22 cellular contexts compared by ENCODE assay signal in the genomic region with DNA sequence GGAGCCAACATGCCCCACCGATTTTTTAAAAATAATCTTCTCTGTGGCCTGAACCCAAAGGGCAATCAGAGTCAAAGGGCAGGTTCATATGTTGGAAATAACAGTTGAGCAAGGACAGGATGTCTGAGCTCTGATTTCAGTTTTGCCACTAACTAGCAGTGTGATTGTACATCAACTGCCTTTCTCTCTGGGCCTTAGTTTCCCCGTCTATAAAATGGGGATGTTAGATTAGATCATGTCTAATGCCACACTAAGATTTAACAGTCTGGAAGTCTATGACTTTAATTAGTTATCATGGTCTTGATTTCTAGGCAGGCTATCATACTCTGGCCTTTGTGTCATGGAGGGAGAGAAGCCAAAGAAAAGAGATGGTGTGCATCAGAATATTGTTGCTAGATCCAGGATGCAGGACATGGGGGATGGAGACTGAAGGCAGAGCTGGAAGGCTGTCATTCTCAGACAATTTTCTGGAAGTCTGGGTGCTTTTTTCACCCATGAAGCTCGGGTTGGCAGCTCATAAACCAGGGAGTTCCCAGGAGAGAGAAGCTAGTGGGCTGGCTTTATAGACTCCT. TPM values are rescaled to one million over a fixed set of nuclear protein-coding genes. Genes with fewer than 3 reads are reported as not detected.
DNase-seq lines count a peak whose midpoint lies in the region; ATAC-seq and TF ChIP-seq lines count a peak whose summit lies in the region.
"Had no signal": no experiment of that assay in that cellular context is flagged by ENCODE, and none has a peak within 500 bp of the region (broad histone marks: within the 10 kb centered on the region; RNA-seq: fewer than 3 reads in every experiment).

No MANE protein-coding gene starts in this region.

- peaks cover 25% of the 10 kb centered on the region for H3K4me1 Mint-ChIP-seq in endothelial cell (ENCODE audit: unreplicated experiment)
- H3K4me1 Mint-ChIP-seq: activated T-helper 17 cell treated with anti-CD3 and anti-CD28 coated beads, Interleukin-2, amount 50 U/mL, for 72 hours had no signal

- H3K36me3 ChIP-seq in left ventricle myocardium inferior: no peaks in the 10 kb centered on the region
- H3K36me3 ChIP-seq in osteoblast (ENCODE audit: insufficient read depth, low read length): no peaks in the 10 kb centered on the region
- H3K36me3 ChIP-seq: pancreas, thoracic aorta had no signal

- no peak overlapping the region for H3K4me2 ChIP-seq in osteoblast (ENCODE audit: insufficient read depth, low read length)

- H3K9me3 ChIP-seq in left ventricle myocardium inferior (replicated peaks): no peaks in the 10 kb centered on the region
- no peaks in the 10 kb centered on the region for H3K9me3 ChIP-seq in osteoblast (ENCODE audit: low read depth, low read length)
- H3K9me3 ChIP-seq: body of pancreas, pancreas, thoracic aorta had no signal

- ATAC-seq in Right ventricle myocardium superior (ENCODE audit: poor library complexity) (no peak), HG03039 (IDR thresholded peaks at IDR 0.05; ENCODE audit: unreplicated experiment) (no peak)
- ATAC-seq: activated CD8-positive, alpha-beta memory T cell treated with anti-CD3 and anti-CD28 coated beads, Interleukin-2, amount 10 ng/mL, durations not matched to agents 7 days and 5 days; activated T-helper 17 cell treated with anti-CD3 and anti-CD28 coated beads, Interleukin-2, amount 50 U/mL, for 72 hours; body of pancreas; Right ventricle myocardium inferior had no signal

- H3K27me3 Mint-ChIP-seq in endothelial cell (ENCODE audit: unreplicated experiment): peaks cover 15% of the 10 kb centered on the region
- H3K27me3 Mint-ChIP-seq: activated T-helper 17 cell treated with anti-CD3 and anti-CD28 coated beads, Interleukin-2, amount 50 U/mL, for 72 hours; B cell had no signal

- H3K36me3 Mint-ChIP-seq in endothelial cell (ENCODE audit: low read depth, unreplicated experiment): peaks cover 3% of the 10 kb centered on the region
- H3K36me3 Mint-ChIP-seq: activated CD8-positive, alpha-beta memory T cell treated with anti-CD3 and anti-CD28 coated beads, Interleukin-2, amount 10 ng/mL, durations not matched to agents 7 days and 5 days; activated naive CD8-positive, alpha-beta T cell treated with anti-CD3 and anti-CD28 coated beads, Interleukin-2, amount 10 ng/mL, durations not matched to agents 7 days and 5 days; immature natural killer cell; stimulated activated effector memory CD8-positive, alpha-beta T cell treated with anti-CD3 and anti-CD28 coated beads, Interleukin-12 subunit alpha, Interleukin-12 subunit beta, amount 100 ng/mL, for 72 hours had no signal

- H3K4me3 ChIP-seq in left ventricle myocardium inferior (no peak overlapping the region), osteoblast (ENCODE audit: insufficient read depth, low read length) (no peak overlapping the region)
- H3K4me3 ChIP-seq: body of pancreas, pancreas, thoracic aorta had no signal

- no peaks in the 10 kb centered on the region for H3K9me3 Mint-ChIP-seq in endothelial cell (ENCODE audit: unreplicated experiment)
- H3K9me3 Mint-ChIP-seq: activated naive CD8-positive, alpha-beta T cell treated with anti-CD3 and anti-CD28 coated beads, Interleukin-2, amount 10 ng/mL, durations not matched to agents 7 days and 5 days; activated T-helper 17 cell treated with anti-CD3 and anti-CD28 coated beads, Interleukin-2, amount 50 U/mL, for 72 hours; immature natural killer cell; stimulated activated effector memory CD8-positive, alpha-beta T cell treated with anti-CD3 and anti-CD28 coated beads, Interleukin-12 subunit alpha, Interleukin-12 subunit beta, amount 100 ng/mL, for 72 hours had no signal

- intact Hi-C loops in left ventricle myocardium inferior (cut with micrococcal nuclease): no loop called here
- intact Hi-C loops in Right ventricle myocardium superior (cut with DNase I): no loop called here

- no peak overlapping the region for H2AFZ ChIP-seq in osteoblast (ENCODE audit: low read length)

- peak overlapping the region; percentile 62 for H3K4me3 Mint-ChIP-seq in endothelial cell (ENCODE audit: unreplicated experiment)
- H3K4me3 Mint-ChIP-seq: activated CD8-positive, alpha-beta memory T cell treated with anti-CD3 and anti-CD28 coated beads, Interleukin-2, amount 10 ng/mL, durations not matched to agents 7 days and 5 days; activated naive CD8-positive, alpha-beta T cell treated with anti-CD3 and anti-CD28 coated beads, Interleukin-2, amount 10 ng/mL, durations not matched to agents 7 days and 5 days; activated T-helper 17 cell treated with anti-CD3 and anti-CD28 coated beads, Interleukin-2, amount 50 U/mL, for 72 hours; B cell; immature natural killer cell; stimulated activated effector memory CD8-positive, alpha-beta T cell treated with anti-CD3 and anti-CD28 coated beads, Interleukin-12 subunit alpha, Interleukin-12 subunit beta, amount 100 ng/mL, for 72 hours had no signal

- H3K27ac ChIP-seq in left ventricle myocardium inferior (replicated peaks): peak overlapping the region; percentile 50
- H3K27ac ChIP-seq in osteoblast (ENCODE audit: low read depth, low read length): peak overlapping the region; percentile 59
- H3K27ac ChIP-seq: body of pancreas, pancreas, thoracic aorta had no signal

- H3K27me3 ChIP-seq in left ventricle myocardium inferior (ENCODE audit: low read depth) (no peaks in the 10 kb centered on the region), osteoblast (ENCODE audit: insufficient read depth, low read length) (no peaks in the 10 kb centered on the region)
- H3K27me3 ChIP-seq: body of pancreas, pancreas had no signal

- H4K20me1 ChIP-seq in osteoblast (ENCODE audit: insufficient read depth, low read length): no peaks in the 10 kb centered on the region

- no peak for DNase-seq in left ventricle myocardium inferior
- no peak for DNase-seq in Right ventricle myocardium superior
- no peak for DNase-seq in endothelial cell (ENCODE audit: low spot score)
- DNase-seq in osteoblast (ENCODE audit: insufficient read length, low spot score, missing footprints): peak; percentile 65
- no peak for DNase-seq in COLO668 (lab: John Stamatoyannopoulos, UW; ENCODE audit: unreplicated experiment)
- no peak for DNase-seq in medulla oblongata (ENCODE audit: extremely low spot score)
- DNase-seq in activated gamma-delta T cell treated with Interleukin-2 at 50 U/mL for 16 hours: no peak
- DNase-seq: activated CD4-positive, alpha-beta T cell treated with anti-CD3 and anti-CD28 coated beads for 4 hours; activated CD8-positive, alpha-beta memory T cell treated with anti-CD3 and anti-CD28 coated beads, Interleukin-2, amount 10 ng/mL, durations not matched to agents 7 days and 5 days; activated naive CD8-positive, alpha-beta T cell treated with anti-CD3 and anti-CD28 coated beads, Interleukin-2, amount 10 ng/mL, durations not matched to agents 7 days and 5 days; body of pancreas; immature natural killer cell; KBM-7; NCI-H1694; NCI-H526 treated with DMSO at 0.1 percent for 48 hours; pancreas had no signal

- peak overlapping the region; percentile 80 for H3K27ac Mint-ChIP-seq in endothelial cell (ENCODE audit: unreplicated experiment)
- H3K27ac Mint-ChIP-seq: activated CD8-positive, alpha-beta memory T cell treated with anti-CD3 and anti-CD28 coated beads, Interleukin-2, amount 10 ng/mL, durations not matched to agents 7 days and 5 days; activated naive CD8-positive, alpha-beta T cell treated with anti-CD3 and anti-CD28 coated beads, Interleukin-2, amount 10 ng/mL, durations not matched to agents 7 days and 5 days; activated T-helper 17 cell treated with anti-CD3 and anti-CD28 coated beads, Interleukin-2, amount 50 U/mL, for 72 hours; B cell had no signal

- H3K79me2 ChIP-seq in osteoblast (ENCODE audit: insufficient read depth, low read length): no peaks in the 10 kb centered on the region

- peaks cover 37% of the 10 kb centered on the region for H3K4me1 ChIP-seq in left ventricle myocardium inferior
- H3K4me1 ChIP-seq in osteoblast (ENCODE audit: insufficient read depth, low read length): peaks cover 30% of the 10 kb centered on the region

- TF ChIP-seq CTCF in left ventricle myocardium inferior (IDR thresholded peaks at IDR 0.05; ENCODE audit: borderline replicate concordance) (no peak), endothelial cell (IDR thresholded peaks at IDR 0.05; ENCODE audit: unreplicated experiment) (no peak), osteoblast (IDR thresholded peaks at IDR 0.05; ENCODE audit: extremely low read depth, low read depth, low read length) (no peak)

RNA-seq across cellular contexts. Expression of gene IER5, which starts 28.4 kb away (rescaled TPM):
- total RNA-seq in left ventricle myocardium inferior (22.1 TPM), Right ventricle myocardium superior (15.1 TPM), endothelial cell (ENCODE audit: unreplicated experiment) (18.0 TPM), osteoblast (16.2 and 17.4 TPM in 2 replicates)
